ENCODE assay signal across 20 cellular contexts in the genomic region with DNA sequence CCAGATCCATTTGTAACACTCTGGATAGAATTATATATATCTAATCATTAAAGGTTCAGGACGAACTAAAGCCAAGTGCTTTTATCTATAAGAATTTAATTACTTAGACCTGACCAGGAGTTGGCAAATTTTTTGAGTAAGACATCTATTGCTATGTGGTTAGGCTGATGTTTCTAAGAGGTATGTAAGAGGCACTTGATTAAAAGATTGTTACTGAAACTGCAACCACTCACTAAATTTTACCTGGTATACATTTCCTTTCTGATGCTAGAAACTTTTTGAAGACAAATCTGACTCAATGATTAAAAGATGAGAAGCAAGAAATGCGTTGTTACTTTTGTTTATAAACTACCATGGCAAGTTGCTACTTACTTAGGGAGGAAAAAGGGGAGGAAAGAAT.
"Had no signal": no experiment of that assay in that cellular context is flagged by ENCODE, and none has a peak within 500 bp of the region (broad histone marks: within the 10 kb centered on the region; RNA-seq: fewer than 3 reads in every experiment).

No MANE protein-coding gene starts in this region.

- DNase-seq: MV-4-11, NCI-H1048, NCI-H1105, NCI-H1417, NCI-H146, NCI-H1694 treated with DMSO at 0.1 percent for 48 hours, NCI-H1930, NCI-H2081, NCI-H2107, NCI-H2227 treated with DMSO at 0.1 percent for 48 hours, NCI-H524, NCI-H526 treated with DMSO at 0.1 percent for 48 hours, NCI-H748 treated with DMSO at 0.1 percent for 48 hours, PC-3, SHP77, SK-N-SH, SW 1271 had no signal

- H3K27me3 Mint-ChIP-seq: IgD-negative memory B cell had no signal

- H3K9me3 Mint-ChIP-seq: IgD-negative memory B cell had no signal

- ATAC-seq: K562, Panc1, PC-3 had no signal

- H3K27ac Mint-ChIP-seq: IgD-negative memory B cell had no signal

- H3K4me1 Mint-ChIP-seq: IgD-negative memory B cell had no signal

- H3K4me3 Mint-ChIP-seq: IgD-negative memory B cell had no signal
